In the genomic region with DNA sequence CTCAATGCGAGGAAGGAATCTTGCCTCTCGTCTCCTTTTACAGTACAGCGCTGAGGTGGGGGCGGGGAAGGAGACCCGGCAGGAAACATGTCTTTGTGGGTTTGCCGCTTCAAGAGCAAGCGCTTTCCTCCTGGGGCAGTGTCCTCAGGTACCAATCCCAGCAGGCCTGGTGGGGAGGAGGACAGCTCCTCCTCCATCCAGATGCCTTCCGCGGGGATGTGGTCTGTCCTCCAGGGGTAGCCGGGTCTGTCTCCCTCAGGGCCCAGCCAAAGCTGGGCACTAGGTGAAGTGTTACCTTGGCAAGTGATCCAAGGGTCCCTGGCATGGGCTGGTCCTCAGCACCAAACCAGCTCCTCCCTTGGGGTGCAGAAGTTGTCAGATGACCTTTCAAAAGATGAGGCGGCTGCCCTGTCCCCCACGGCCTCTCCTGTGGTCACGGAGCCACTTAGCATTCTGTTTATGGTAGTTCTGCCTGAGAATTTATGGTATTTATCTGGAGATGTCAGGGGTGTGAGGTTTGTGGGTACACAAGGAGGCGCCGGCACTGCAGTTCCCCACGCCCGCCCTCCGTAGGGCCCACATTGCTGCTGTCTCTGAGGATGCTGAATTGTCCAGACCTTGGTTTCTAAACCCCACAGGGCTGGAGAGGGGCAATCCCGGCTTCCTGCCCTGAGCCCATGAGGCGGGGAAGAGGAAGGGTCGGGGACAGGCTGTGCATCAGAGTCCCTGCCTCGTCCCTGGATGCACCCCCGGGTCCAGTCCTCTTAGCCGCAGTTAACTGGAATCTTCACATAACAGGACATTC, we compare ENCODE assay signal across 1 cellular context.
A peak's percentile ranks its signal among the peaks of the same experiment; 100 is the strongest.
TF ChIP-seq lines count a peak whose summit lies in the region.

No MANE protein-coding gene starts in this region.

TF ChIP-seq in GM23338, 12 proteins besides CTCF, POLR2A, EP300 and RAD21 (continued from another document):
- TF ChIP-seq, protein P1, sequence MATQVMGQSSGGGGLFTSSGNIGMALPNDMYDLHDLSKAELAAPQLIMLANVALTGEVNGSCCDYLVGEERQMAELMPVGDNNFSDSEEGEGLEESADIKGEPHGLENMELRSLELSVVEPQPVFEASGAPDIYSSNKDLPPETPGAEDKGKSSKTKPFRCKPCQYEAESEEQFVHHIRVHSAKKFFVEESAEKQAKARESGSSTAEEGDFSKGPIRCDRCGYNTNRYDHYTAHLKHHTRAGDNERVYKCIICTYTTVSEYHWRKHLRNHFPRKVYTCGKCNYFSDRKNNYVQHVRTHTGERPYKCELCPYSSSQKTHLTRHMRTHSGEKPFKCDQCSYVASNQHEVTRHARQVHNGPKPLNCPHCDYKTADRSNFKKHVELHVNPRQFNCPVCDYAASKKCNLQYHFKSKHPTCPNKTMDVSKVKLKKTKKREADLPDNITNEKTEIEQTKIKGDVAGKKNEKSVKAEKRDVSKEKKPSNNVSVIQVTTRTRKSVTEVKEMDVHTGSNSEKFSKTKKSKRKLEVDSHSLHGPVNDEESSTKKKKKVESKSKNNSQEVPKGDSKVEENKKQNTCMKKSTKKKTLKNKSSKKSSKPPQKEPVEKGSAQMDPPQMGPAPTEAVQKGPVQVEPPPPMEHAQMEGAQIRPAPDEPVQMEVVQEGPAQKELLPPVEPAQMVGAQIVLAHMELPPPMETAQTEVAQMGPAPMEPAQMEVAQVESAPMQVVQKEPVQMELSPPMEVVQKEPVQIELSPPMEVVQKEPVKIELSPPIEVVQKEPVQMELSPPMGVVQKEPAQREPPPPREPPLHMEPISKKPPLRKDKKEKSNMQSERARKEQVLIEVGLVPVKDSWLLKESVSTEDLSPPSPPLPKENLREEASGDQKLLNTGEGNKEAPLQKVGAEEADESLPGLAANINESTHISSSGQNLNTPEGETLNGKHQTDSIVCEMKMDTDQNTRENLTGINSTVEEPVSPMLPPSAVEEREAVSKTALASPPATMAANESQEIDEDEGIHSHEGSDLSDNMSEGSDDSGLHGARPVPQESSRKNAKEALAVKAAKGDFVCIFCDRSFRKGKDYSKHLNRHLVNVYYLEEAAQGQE (IDR thresholded peaks at IDR 0.05; ENCODE audit: unreplicated experiment), result no peak
- TF ChIP-seq JUNB (IDR thresholded peaks at IDR 0.05; ENCODE audit: unreplicated experiment) (no peak), ZNF331 (CRISPR knock-in tag; IDR thresholded peaks at IDR 0.05; ENCODE audit: low read depth) (no peak)
- TF ChIP-seq, protein P2, sequence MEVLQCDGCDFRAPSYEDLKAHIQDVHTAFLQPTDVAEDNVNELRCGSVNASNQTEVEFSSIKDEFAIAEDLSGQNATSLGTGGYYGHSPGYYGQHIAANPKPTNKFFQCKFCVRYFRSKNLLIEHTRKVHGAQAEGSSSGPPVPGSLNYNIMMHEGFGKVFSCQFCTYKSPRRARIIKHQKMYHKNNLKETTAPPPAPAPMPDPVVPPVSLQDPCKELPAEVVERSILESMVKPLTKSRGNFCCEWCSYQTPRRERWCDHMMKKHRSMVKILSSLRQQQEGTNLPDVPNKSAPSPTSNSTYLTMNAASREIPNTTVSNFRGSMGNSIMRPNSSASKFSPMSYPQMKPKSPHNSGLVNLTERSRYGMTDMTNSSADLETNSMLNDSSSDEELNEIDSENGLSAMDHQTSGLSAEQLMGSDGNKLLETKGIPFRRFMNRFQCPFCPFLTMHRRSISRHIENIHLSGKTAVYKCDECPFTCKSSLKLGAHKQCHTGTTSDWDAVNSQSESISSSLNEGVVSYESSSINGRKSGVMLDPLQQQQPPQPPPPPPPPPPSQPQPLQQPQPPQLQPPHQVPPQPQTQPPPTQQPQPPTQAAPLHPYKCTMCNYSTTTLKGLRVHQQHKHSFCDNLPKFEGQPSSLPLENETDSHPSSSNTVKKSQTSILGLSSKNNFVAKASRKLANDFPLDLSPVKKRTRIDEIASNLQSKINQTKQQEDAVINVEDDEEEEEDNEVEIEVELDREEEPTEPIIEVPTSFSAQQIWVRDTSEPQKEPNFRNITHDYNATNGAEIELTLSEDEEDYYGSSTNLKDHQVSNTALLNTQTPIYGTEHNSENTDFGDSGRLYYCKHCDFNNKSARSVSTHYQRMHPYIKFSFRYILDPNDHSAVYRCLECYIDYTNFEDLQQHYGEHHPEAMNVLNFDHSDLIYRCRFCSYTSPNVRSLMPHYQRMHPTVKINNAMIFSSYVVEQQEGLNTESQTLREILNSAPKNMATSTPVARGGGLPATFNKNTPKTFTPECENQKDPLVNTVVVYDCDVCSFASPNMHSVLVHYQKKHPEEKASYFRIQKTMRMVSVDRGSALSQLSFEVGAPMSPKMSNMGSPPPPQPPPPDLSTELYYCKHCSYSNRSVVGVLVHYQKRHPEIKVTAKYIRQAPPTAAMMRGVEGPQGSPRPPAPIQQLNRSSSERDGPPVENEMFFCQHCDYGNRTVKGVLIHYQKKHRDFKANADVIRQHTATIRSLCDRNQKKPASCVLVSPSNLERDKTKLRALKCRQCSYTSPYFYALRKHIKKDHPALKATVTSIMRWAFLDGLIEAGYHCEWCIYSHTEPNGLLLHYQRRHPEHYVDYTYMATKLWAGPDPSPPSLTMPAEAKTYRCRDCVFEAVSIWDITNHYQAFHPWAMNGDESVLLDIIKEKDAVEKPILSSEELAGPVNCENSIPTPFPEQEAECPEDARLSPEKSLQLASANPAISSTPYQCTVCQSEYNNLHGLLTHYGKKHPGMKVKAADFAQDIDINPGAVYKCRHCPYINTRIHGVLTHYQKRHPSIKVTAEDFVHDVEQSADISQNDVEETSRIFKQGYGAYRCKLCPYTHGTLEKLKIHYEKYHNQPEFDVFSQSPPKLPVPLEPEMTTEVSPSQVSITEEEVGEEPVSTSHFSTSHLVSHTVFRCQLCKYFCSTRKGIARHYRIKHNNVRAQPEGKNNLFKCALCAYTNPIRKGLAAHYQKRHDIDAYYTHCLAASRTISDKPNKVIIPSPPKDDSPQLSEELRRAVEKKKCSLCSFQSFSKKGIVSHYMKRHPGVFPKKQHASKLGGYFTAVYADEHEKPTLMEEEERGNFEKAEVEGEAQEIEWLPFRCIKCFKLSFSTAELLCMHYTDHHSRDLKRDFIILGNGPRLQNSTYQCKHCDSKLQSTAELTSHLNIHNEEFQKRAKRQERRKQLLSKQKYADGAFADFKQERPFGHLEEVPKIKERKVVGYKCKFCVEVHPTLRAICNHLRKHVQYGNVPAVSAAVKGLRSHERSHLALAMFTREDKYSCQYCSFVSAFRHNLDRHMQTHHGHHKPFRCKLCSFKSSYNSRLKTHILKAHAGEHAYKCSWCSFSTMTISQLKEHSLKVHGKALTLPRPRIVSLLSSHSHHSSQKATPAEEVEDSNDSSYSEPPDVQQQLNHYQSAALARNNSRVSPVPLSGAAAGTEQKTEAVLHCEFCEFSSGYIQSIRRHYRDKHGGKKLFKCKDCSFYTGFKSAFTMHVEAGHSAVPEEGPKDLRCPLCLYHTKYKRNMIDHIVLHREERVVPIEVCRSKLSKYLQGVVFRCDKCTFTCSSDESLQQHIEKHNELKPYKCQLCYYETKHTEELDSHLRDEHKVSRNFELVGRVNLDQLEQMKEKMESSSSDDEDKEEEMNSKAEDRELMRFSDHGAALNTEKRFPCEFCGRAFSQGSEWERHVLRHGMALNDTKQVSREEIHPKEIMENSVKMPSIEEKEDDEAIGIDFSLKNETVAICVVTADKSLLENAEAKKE (CRISPR knock-in tag; IDR thresholded peaks at IDR 0.05), result 0 out of 2 replicates have a peak, but pooled peaks have one; percentile 9
